ENCODE assay signal across 22 cellular contexts in genomic region chr2:217182996-217183395, GRCh38.
"Had no signal": no experiment of that assay in that cellular context is flagged by ENCODE, and none has a peak within 500 bp of the region (broad histone marks: within the 10 kb centered on the region; RNA-seq: fewer than 3 reads in every experiment).

No MANE protein-coding gene starts in this region.

- H3K9me3 ChIP-seq: breast epithelium, esophagus muscularis mucosa, uterus had no signal

- H3K36me3 ChIP-seq: breast epithelium, esophagus muscularis mucosa, uterus had no signal

- DNase-seq: activated B cell treated with CpG ODN at 0.5 μM for 24 hours; activated CD4-positive, alpha-beta T cell treated with anti-CD3 and anti-CD28 coated beads for 36 hours; activated CD4-positive, alpha-beta T cell treated with anti-CD3 and anti-CD28 coated beads, Interleukin-2, amount 50 U/mL, for 48 hours; activated CD8-positive, alpha-beta memory T cell treated with anti-CD3 and anti-CD28 coated beads, Interleukin-2, amount 50 U/mL, for 48 hours; activated naive CD4-positive, alpha-beta T cell treated with Interleukin-2 at 50 U/mL for 16 hours; activated naive CD8-positive, alpha-beta T cell treated with anti-CD3 and anti-CD28 coated beads for 36 hours; activated T-cell treated with anti-CD3 and anti-CD28 coated beads, Interleukin-2, amount 50 U/mL, for 4 hours; effector memory CD4-positive, alpha-beta T cell; head of caudate nucleus; hypothalamus; left cardiac atrium; occipital lobe; stimulated activated CD4-positive, alpha-beta T cell treated with anti-CD3 and anti-CD28 coated beads, Interleukin-2, amount 100 ng/mL, for 48 hours; stimulated activated CD8-positive, alpha-beta memory T cell treated with anti-CD3 and anti-CD28 coated beads, Interleukin-4, amount 100 ng/mL, for 48 hours; stimulated activated naive B cell treated with anti-CD40 and anti-IgM and Interleukin-4, amounts not matched to agents 10 μg/mL and 1 μg/mL and 100 μg/mL, for 72 hours; T-helper 9 cell; trophoblast cell; uterus had no signal

- H3K4me1 ChIP-seq: breast epithelium had no signal

- H3K4me3 ChIP-seq: breast epithelium, esophagus muscularis mucosa, smooth muscle cell, uterus had no signal

- H3K4me2 ChIP-seq: smooth muscle cell had no signal

- H3K27me3 ChIP-seq: breast epithelium, uterus had no signal

- ATAC-seq: activated CD4-positive, alpha-beta T cell treated with anti-CD3 and anti-CD28 coated beads for 36 hours; activated T-cell treated with anti-CD3 and anti-CD28 coated beads, Interleukin-2, amount 50 U/mL, for 4 hours; left cardiac atrium; sciatic nerve; stimulated activated naive B cell treated with anti-CD40 and anti-IgM and Interleukin-4, amounts not matched to agents 10 μg/mL and 1 μg/mL and 100 μg/mL, for 72 hours had no signal

- H3K27ac ChIP-seq: breast epithelium, esophagus muscularis mucosa, uterus had no signal
